ENCODE assay signal across 16 cellular contexts in genomic region chr4:1539132-1539755, GRCh38.
DNase-seq lines count a peak whose midpoint lies in the region; ATAC-seq and TF ChIP-seq lines count a peak whose summit lies in the region.
"Had no signal": no experiment of that assay in that cellular context is flagged by ENCODE, and none has a peak within 500 bp of the region (broad histone marks: within the 10 kb centered on the region; RNA-seq: fewer than 3 reads in every experiment).

No MANE protein-coding gene starts in this region.

- H3K27ac Mint-ChIP-seq in natural killer cell treated with Interleukin-12 subunit alpha and Interleukin-12 subunit beta and Interleukin-15 and Interleukin-18, amount 100 ng/mL, for 72 hours = no peak overlapping the region
- H3K27ac Mint-ChIP-seq in natural killer cell (no peak overlapping the region), nephron (peak overlapping the region in 2 of 3 experiments; percentile 16 to 42)

- TF ChIP-seq CTCF in natural killer cell (IDR thresholded peaks at IDR 0.05) = no peak
- no peak for TF ChIP-seq CTCF in nephron (IDR thresholded peaks at IDR 0.05; ENCODE audit: unreplicated experiment in 3 of 3)

- intact Hi-C loops in natural killer cell (cut with micrococcal nuclease) = no loop called here
- intact Hi-C loops in left ventricle myocardium superior (cut with micrococcal nuclease) = no loop called here

- no peaks in the 10 kb centered on the region for H3K9me3 Mint-ChIP-seq in natural killer cell treated with Interleukin-12 subunit alpha and Interleukin-12 subunit beta and Interleukin-15 and Interleukin-18, amount 100 ng/mL, for 72 hours
- H3K9me3 Mint-ChIP-seq in natural killer cell (no peaks in the 10 kb centered on the region), nephron (no peaks in the 10 kb centered on the region)

- no peaks in the 10 kb centered on the region for H3K36me3 Mint-ChIP-seq in natural killer cell treated with Interleukin-12 subunit alpha and Interleukin-12 subunit beta and Interleukin-15 and Interleukin-18, amount 100 ng/mL, for 72 hours
- H3K36me3 Mint-ChIP-seq in natural killer cell = no peaks in the 10 kb centered on the region
- H3K36me3 Mint-ChIP-seq in nephron (ENCODE audit: low read depth) = peaks cover 3% of the 10 kb centered on the region

- DNase-seq in natural killer cell treated with Interleukin-12 subunit alpha and Interleukin-12 subunit beta and Interleukin-15 and Interleukin-18, amount 100 ng/mL, for 72 hours (ENCODE audit: low spot score) = peak; percentile 59
- DNase-seq in natural killer cell = no peak
- DNase-seq in left ventricle myocardium superior = peak; percentile 22
- no peak for DNase-seq in NCI-H1092 treated with DMSO at 0.1 percent for 48 hours (lab: John Stamatoyannopoulos, UW)
- DNase-seq in NCI-H446 treated with DMSO at 0.1 percent for 48 hours (lab: John Stamatoyannopoulos, UW) = no peak
- DNase-seq: BE2C, DMS53, GDM1, Kasumi-1, NCI-H1417, NCI-H187, NCI-H446, OCI-M1 had no signal

- ATAC-seq in natural killer cell treated with Interleukin-12 subunit alpha and Interleukin-12 subunit beta and Interleukin-15 and Interleukin-18, amount 100 ng/mL, for 72 hours = no peak
- ATAC-seq in natural killer cell = no peak
- ATAC-seq in left ventricle myocardium superior = no peak
- no peak for ATAC-seq in HG02759 (IDR thresholded peaks at IDR 0.05; ENCODE audit: unreplicated experiment)
- ATAC-seq in HG02571 (IDR thresholded peaks at IDR 0.05; ENCODE audit: unreplicated experiment) = no peak

- no peaks in the 10 kb centered on the region for H3K27me3 Mint-ChIP-seq in natural killer cell treated with Interleukin-12 subunit alpha and Interleukin-12 subunit beta and Interleukin-15 and Interleukin-18, amount 100 ng/mL, for 72 hours
- H3K27me3 Mint-ChIP-seq in natural killer cell (ENCODE audit: low read depth in 2 of 2) (no peaks in the 10 kb centered on the region), nephron (ENCODE audit: low read depth) (peaks cover 69% of the 10 kb centered on the region)

- no peaks in the 10 kb centered on the region for H3K4me1 Mint-ChIP-seq in natural killer cell treated with Interleukin-12 subunit alpha and Interleukin-12 subunit beta and Interleukin-15 and Interleukin-18, amount 100 ng/mL, for 72 hours (ENCODE audit: low read depth in 2 of 2)
- no peaks in the 10 kb centered on the region for H3K4me1 Mint-ChIP-seq in natural killer cell
- peaks cover 4% of the 10 kb centered on the region for H3K4me1 Mint-ChIP-seq in nephron

- H3K4me3 Mint-ChIP-seq in natural killer cell treated with Interleukin-12 subunit alpha and Interleukin-12 subunit beta and Interleukin-15 and Interleukin-18, amount 100 ng/mL, for 72 hours = no peak overlapping the region
- H3K4me3 Mint-ChIP-seq in natural killer cell (no peak overlapping the region), nephron (no peak overlapping the region)

Comparison
In these comparisons a context has a peak if more than half of its experiments do, and no peak if none do; other contexts are left out.
1. DNase-seq: peak in natural killer cell treated with Interleukin-12 subunit alpha and Interleukin-12 subunit beta and Interleukin-15 and Interleukin-18, amount 100 ng/mL, for 72 hours (single experiment) and left ventricle myocardium superior (single experiment); none in natural killer cell (single experiment), NCI-H1092 treated with DMSO at 0.1 percent for 48 hours (single experiment) and NCI-H446 treated with DMSO at 0.1 percent for 48 hours (single experiment).
2. H3K27ac Mint-ChIP-seq: peak in nephron (2 of 3); none in natural killer cell treated with Interleukin-12 subunit alpha and Interleukin-12 subunit beta and Interleukin-15 and Interleukin-18, amount 100 ng/mL, for 72 hours (0 of 2) and natural killer cell (0 of 2).